In the genomic region with DNA sequence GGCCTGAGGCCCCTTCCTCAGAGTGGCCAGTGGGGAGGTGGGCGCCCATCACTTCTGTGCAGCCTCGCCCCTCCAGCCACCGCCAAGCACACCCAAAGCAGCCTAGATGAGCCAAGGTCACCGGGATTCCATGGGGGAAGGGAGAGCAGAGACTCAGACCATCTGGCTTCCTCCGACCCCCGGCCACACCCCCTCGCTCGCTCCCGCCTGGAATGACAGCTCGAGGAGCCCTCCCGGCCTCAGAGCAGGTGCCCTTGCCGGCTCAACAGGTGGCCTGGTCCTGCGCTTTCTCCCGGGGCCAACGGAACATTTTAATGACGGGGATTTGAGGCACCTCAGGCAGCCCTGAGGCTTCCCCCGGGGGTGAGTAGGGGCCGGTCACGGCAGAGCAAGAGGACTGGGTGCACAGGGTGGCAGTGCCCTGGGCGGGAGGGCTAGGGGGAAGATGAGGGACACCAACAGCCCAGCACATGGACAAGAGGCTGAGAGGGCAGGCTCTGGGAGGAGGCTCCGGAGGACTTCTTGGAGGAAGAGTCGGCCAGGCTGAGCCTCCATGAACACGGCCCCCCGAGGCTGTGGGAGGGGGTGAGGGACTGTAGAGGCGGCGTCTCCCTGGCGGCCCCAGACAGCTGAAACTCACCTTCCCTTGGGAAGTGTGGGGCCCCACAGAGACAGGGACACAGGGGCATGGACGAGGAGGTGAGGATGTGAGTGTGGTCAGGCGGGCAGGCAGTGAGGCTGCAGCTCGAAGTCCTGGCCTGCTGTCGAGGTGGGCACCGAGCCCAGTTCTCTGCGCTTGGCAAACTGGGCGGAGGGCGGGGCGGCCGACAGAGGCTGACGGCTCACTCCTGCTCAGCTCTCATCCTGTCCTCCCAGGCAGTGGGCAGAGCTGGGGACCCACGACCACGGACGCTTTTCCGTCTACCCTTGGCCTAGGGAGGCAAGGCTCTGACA, we compare ENCODE assay signal across 12 cellular contexts. TPM values are rescaled to one million over a fixed set of nuclear protein-coding genes. Genes with fewer than 3 reads are reported as not detected.
DNase-seq lines count a peak whose midpoint lies in the region; ATAC-seq and TF ChIP-seq lines count a peak whose summit lies in the region.
"Had no signal": no experiment of that assay in that cellular context is flagged by ENCODE, and none has a peak within 500 bp of the region (broad histone marks: within the 10 kb centered on the region; RNA-seq: fewer than 3 reads in every experiment).

No MANE protein-coding gene starts in this region.

- no peak overlapping the region for H3K23ac ChIP-seq in mesenchymal stem cell (ENCODE audit: low read length in 2 of 2)

- no peak overlapping the region for H3K4ac ChIP-seq in mesenchymal stem cell (ENCODE audit: low read depth in 1 of 2, low read length in 2 of 2)

- H3K9me3 ChIP-seq in mucosa of descending colon (no peaks in the 10 kb centered on the region), mesenchymal stem cell (ENCODE audit: control insufficient read depth, low read length) (peaks cover 3% of the 10 kb centered on the region)
- no peaks in the 10 kb centered on the region for H3K9me3 ChIP-seq in naive thymus-derived CD4-positive, alpha-beta T cell (ENCODE audit: control insufficient read depth in 2 of 3, low read length in 3 of 3)

- intact Hi-C loops in mucosa of descending colon (cut with DNase I, micrococcal nuclease): no loop called here
- intact Hi-C loops in naive thymus-derived CD4-positive, alpha-beta T cell (cut with micrococcal nuclease): no loop called here

- no peak overlapping the region for H4K91ac ChIP-seq in mesenchymal stem cell (ENCODE audit: low read length)

- POLR2A ChIA-PET in naive thymus-derived CD4-positive, alpha-beta T cell (lab: Charles Lee): no interaction called here

- no peak overlapping the region for H2AFZ ChIP-seq in mesenchymal stem cell (ENCODE audit: low read depth, low read length)

- no peaks in the 10 kb centered on the region for H3K4me1 Mint-ChIP-seq in activated T-helper 17 cell treated with anti-CD3 and anti-CD28 coated beads, Interleukin-2, amount 50 U/mL, for 72 hours
- H3K4me1 Mint-ChIP-seq in naive thymus-derived CD4-positive, alpha-beta T cell: no peaks in the 10 kb centered on the region

- H3K18ac ChIP-seq in mesenchymal stem cell (ENCODE audit: low read depth in 1 of 2, low read length in 2 of 2): no peak overlapping the region

- H2BK5ac ChIP-seq in mesenchymal stem cell (ENCODE audit: low read depth, low read length, poor library complexity, severe bottlenecking): no peak overlapping the region

- H3K27ac ChIP-seq in VCaP (peak overlapping the region; percentile 77), mesenchymal stem cell (ENCODE audit: low read length, poor library complexity, severe bottlenecking) (no peak overlapping the region)
- H3K27ac ChIP-seq in naive thymus-derived CD4-positive, alpha-beta T cell (ENCODE audit: low read depth, low read length): no peak overlapping the region

- H3K27ac Mint-ChIP-seq in activated T-helper 17 cell treated with anti-CD3 and anti-CD28 coated beads, Interleukin-2, amount 50 U/mL, for 72 hours: no peak overlapping the region
- H3K27ac Mint-ChIP-seq in naive thymus-derived CD4-positive, alpha-beta T cell: no peak overlapping the region
- H3K27ac Mint-ChIP-seq: activated naive CD4-positive, alpha-beta T cell treated with anti-CD3 and anti-CD28 coated beads for 36 hours had no signal

- no peak overlapping the region for H3K4me3 Mint-ChIP-seq in activated T-helper 17 cell treated with anti-CD3 and anti-CD28 coated beads, Interleukin-2, amount 50 U/mL, for 72 hours
- no peak overlapping the region for H3K4me3 Mint-ChIP-seq in naive thymus-derived CD4-positive, alpha-beta T cell
- H3K4me3 Mint-ChIP-seq: activated naive CD4-positive, alpha-beta T cell treated with anti-CD3 and anti-CD28 coated beads for 36 hours had no signal

- H3K4me3 ChIP-seq in AG10803 (ENCODE audit: low read length): no peak overlapping the region
- no peak overlapping the region for H3K4me3 ChIP-seq in mucosa of descending colon
- H3K4me3 ChIP-seq in naive thymus-derived CD4-positive, alpha-beta T cell (ENCODE audit: low read length): no peak overlapping the region
- no peak overlapping the region for H3K4me3 ChIP-seq in mesenchymal stem cell (ENCODE audit: insufficient read depth in 1 of 2, low read depth in 1 of 2, low read length in 2 of 2)

- H3K27me3 ChIP-seq in naive thymus-derived CD4-positive, alpha-beta T cell (ENCODE audit: control insufficient read depth in 2 of 2, insufficient read depth in 2 of 2, low read length in 2 of 2): no peaks in the 10 kb centered on the region
- peaks cover 44 to 86% of the 10 kb centered on the region in 2 experiments for H3K27me3 ChIP-seq in mesenchymal stem cell (ENCODE audit: control insufficient read depth in 1 of 2, insufficient read depth in 1 of 2, low read length in 2 of 2)

- H2BK120ac ChIP-seq in mesenchymal stem cell (ENCODE audit: low read depth, low read length): no peak overlapping the region

- ATAC-seq in mucosa of descending colon: peak; percentile 41
- ATAC-seq in activated T-helper 17 cell treated with anti-CD3 and anti-CD28 coated beads, Interleukin-2, amount 50 U/mL, for 72 hours (replicated peaks): no peak
- no peak for ATAC-seq in naive thymus-derived CD4-positive, alpha-beta T cell
- ATAC-seq: HCT116 had no signal

- H2BK12ac ChIP-seq in mesenchymal stem cell (ENCODE audit: low read length in 2 of 2): no peak overlapping the region

- no peak overlapping the region for H3K14ac ChIP-seq in mesenchymal stem cell (ENCODE audit: low read length in 2 of 2)

- TF ChIP-seq CTCF in AG10803 (conservative IDR thresholded peaks at IDR 0.05; ENCODE audit: low read length): no peak
- no peak for TF ChIP-seq CTCF in VCaP (conservative IDR thresholded peaks at IDR 0.05)
- TF ChIP-seq CTCF in mucosa of descending colon (IDR thresholded peaks at IDR 0.05): no peak

- CTCF ChIA-PET in naive thymus-derived CD4-positive, alpha-beta T cell (lab: Charles Lee): no interaction called here

- H3K36me3 Mint-ChIP-seq in activated T-helper 17 cell treated with anti-CD3 and anti-CD28 coated beads, Interleukin-2, amount 50 U/mL, for 72 hours (ENCODE audit: low read depth): no peaks in the 10 kb centered on the region
- H3K36me3 Mint-ChIP-seq in naive thymus-derived CD4-positive, alpha-beta T cell: no peaks in the 10 kb centered on the region

- H3K4me1 ChIP-seq in mucosa of descending colon (ENCODE audit: low read depth): no peaks in the 10 kb centered on the region
- no peaks in the 10 kb centered on the region for H3K4me1 ChIP-seq in naive thymus-derived CD4-positive, alpha-beta T cell (ENCODE audit: control insufficient read depth in 2 of 2, insufficient read depth in 2 of 2, low read length in 2 of 2)
- H3K4me1 ChIP-seq in mesenchymal stem cell (ENCODE audit: control insufficient read depth, insufficient read depth, low read depth, low read length): peaks cover 8% of the 10 kb centered on the region

- H3K9ac ChIP-seq in mesenchymal stem cell (ENCODE audit: low read length): no peak overlapping the region

- no peaks in the 10 kb centered on the region for H3K27me3 Mint-ChIP-seq in activated T-helper 17 cell treated with anti-CD3 and anti-CD28 coated beads, Interleukin-2, amount 50 U/mL, for 72 hours
- peaks cover 0 to 11% (median 0%) of the 10 kb centered on the region in 5 donors for H3K27me3 Mint-ChIP-seq in naive thymus-derived CD4-positive, alpha-beta T cell

- H4K8ac ChIP-seq in mesenchymal stem cell (ENCODE audit: low read length): no peak overlapping the region

- no peak overlapping the region for H3K4me2 ChIP-seq in mesenchymal stem cell (ENCODE audit: low read length, poor library complexity, severe bottlenecking)

- no peak overlapping the region for H2BK15ac ChIP-seq in mesenchymal stem cell (ENCODE audit: low read depth, poor library complexity, severe bottlenecking)

- WGBS in mesenchymal stem cell: 69% methylated on average over 42 of the region's 42 CpGs

- DNase-seq in AG10803 (ENCODE audit: low read depth) (peak; percentile 20), LHCN-M2 (ENCODE audit: low read depth) (peak; percentile 20), mucosa of descending colon (peak in 2 of 3 donors; percentile 35 to 51), HT-29 (ENCODE audit: low spot score) (no peak), mesenchymal stem cell (no peak)
- DNase-seq in naive thymus-derived CD4-positive, alpha-beta T cell: no peak
- DNase-seq: activated naive CD4-positive, alpha-beta T cell treated with anti-CD3 and anti-CD28 coated beads for 36 hours; effector CD4-positive, alpha-beta T cell had no signal

- no peaks in the 10 kb centered on the region for H3K79me1 ChIP-seq in mesenchymal stem cell (replicated peaks; ENCODE audit: low read length, poor library complexity, severe bottlenecking)

- no peaks in the 10 kb centered on the region for H3K9me3 Mint-ChIP-seq in activated T-helper 17 cell treated with anti-CD3 and anti-CD28 coated beads, Interleukin-2, amount 50 U/mL, for 72 hours
- peaks cover 0 to 2% (median 0%) of the 10 kb centered on the region in 11 donors for H3K9me3 Mint-ChIP-seq in naive thymus-derived CD4-positive, alpha-beta T cell
- H3K9me3 Mint-ChIP-seq: activated naive CD4-positive, alpha-beta T cell treated with anti-CD3 and anti-CD28 coated beads for 36 hours had no signal

- H3K36me3 ChIP-seq in mucosa of descending colon (ENCODE audit: low read depth): no peaks in the 10 kb centered on the region
- no peaks in the 10 kb centered on the region for H3K36me3 ChIP-seq in naive thymus-derived CD4-positive, alpha-beta T cell (ENCODE audit: control insufficient read depth in 2 of 3, insufficient read depth in 3 of 3, low read length in 3 of 3)
- H3K36me3 ChIP-seq in mesenchymal stem cell (ENCODE audit: control insufficient read depth in 1 of 2, insufficient read depth in 2 of 2, low read depth in 1 of 2, low read length in 2 of 2): no peaks in the 10 kb centered on the region

- no peak overlapping the region for H2AK5ac ChIP-seq in mesenchymal stem cell (ENCODE audit: low read length, severe bottlenecking)

RNA-seq across cellular contexts. Expression of gene C1QTNF8, which starts 12.5 kb away (rescaled TPM):
- total RNA-seq in LHCN-M2 (2014; rRNA removed) (not detected in 2 replicates), mucosa of descending colon (not detected)
- polyA plus RNA-seq in LHCN-M2 (2012): not detected
- not detected for total RNA-seq in activated T-helper 17 cell treated with anti-CD3 and anti-CD28 coated beads, Interleukin-2, amount 50 U/mL, for 72 hours
- 0.10 TPM in 1 of 2 replicates, not detected in the other for total RNA-seq in HT-29 (2014; rRNA removed; shearing (Covaris generic))
- total RNA-seq in naive thymus-derived CD4-positive, alpha-beta T cell: not detected
- not detected for polyA plus RNA-seq in naive thymus-derived CD4-positive, alpha-beta T cell
- not detected for polyA plus RNA-seq in mesenchymal stem cell (2013, experiment 1 of 2)
- not detected for polyA plus RNA-seq in mesenchymal stem cell (2013, experiment 2 of 2)
- total RNA-seq: activated naive CD4-positive, alpha-beta T cell treated with anti-CD3 and anti-CD28 coated beads for 36 hours had no signal
- polyA plus RNA-seq: keratinocyte had no signal

RNA-seq across cellular contexts. Expression of gene SSTR5, which starts 36.0 kb away (rescaled TPM):
- total RNA-seq in LHCN-M2 (2014; rRNA removed): 0.64 and 0.98 TPM in 2 replicates
- 0.12 TPM for polyA plus RNA-seq in LHCN-M2 (2012)
- not detected for total RNA-seq in mucosa of descending colon
- total RNA-seq in activated T-helper 17 cell treated with anti-CD3 and anti-CD28 coated beads, Interleukin-2, amount 50 U/mL, for 72 hours: not detected
- total RNA-seq in HT-29 (2014; rRNA removed; shearing (Covaris generic)): 1.6 and 5.1 TPM in 2 replicates
- not detected for total RNA-seq in naive thymus-derived CD4-positive, alpha-beta T cell
- not detected for polyA plus RNA-seq in naive thymus-derived CD4-positive, alpha-beta T cell
- not detected for polyA plus RNA-seq in mesenchymal stem cell (2013, experiment 1 of 2)
- not detected for polyA plus RNA-seq in mesenchymal stem cell (2013, experiment 2 of 2)
- total RNA-seq: activated naive CD4-positive, alpha-beta T cell treated with anti-CD3 and anti-CD28 coated beads for 36 hours had no signal
- polyA plus RNA-seq: keratinocyte had no signal

RNA-seq across cellular contexts. Expression of gene CACNA1H, which starts 44.3 kb away (rescaled TPM):
- not detected in 2 replicates for total RNA-seq in LHCN-M2 (2014; rRNA removed)
- polyA plus RNA-seq in LHCN-M2 (2012): not detected
- total RNA-seq in mucosa of descending colon: 100 to 1,000 TPM in 1 of 3 donors, 1 to 10 TPM in 2; 6.0 to 160 (median 9.5) TPM
- total RNA-seq in activated T-helper 17 cell treated with anti-CD3 and anti-CD28 coated beads, Interleukin-2, amount 50 U/mL, for 72 hours: 1 to 10 TPM; 1.4 to 1.9 TPM
- total RNA-seq in HT-29 (2014; rRNA removed; shearing (Covaris generic)): 0.56 and 0.65 TPM in 2 replicates
- 1 to 10 TPM in 4 of 5 experiments, under 1 TPM in 1; 0.31 to 8.8 (median 2.2) TPM for total RNA-seq in naive thymus-derived CD4-positive, alpha-beta T cell
- polyA plus RNA-seq in naive thymus-derived CD4-positive, alpha-beta T cell: 1 to 10 TPM in 1 of 2 donors, under 1 TPM in 1; 0.73 to 3.8 TPM
- 1.2 TPM for polyA plus RNA-seq in mesenchymal stem cell (2013, experiment 1 of 2)
- 1.1 TPM for polyA plus RNA-seq in mesenchymal stem cell (2013, experiment 2 of 2)
- polyA plus RNA-seq: keratinocyte had no signal

Comparison
In these comparisons a context has a peak if more than half of its experiments do, and no peak if none do; other contexts are left out.
1. DNase-seq: peak in AG10803 (single experiment), LHCN-M2 (single experiment) and mucosa of descending colon (2 of 3); none in HT-29 (single experiment), naive thymus-derived CD4-positive, alpha-beta T cell (0 of 9) and mesenchymal stem cell (single experiment).